Comparison of ENCODE assay signal across 8 cellular contexts in the genomic region with DNA sequence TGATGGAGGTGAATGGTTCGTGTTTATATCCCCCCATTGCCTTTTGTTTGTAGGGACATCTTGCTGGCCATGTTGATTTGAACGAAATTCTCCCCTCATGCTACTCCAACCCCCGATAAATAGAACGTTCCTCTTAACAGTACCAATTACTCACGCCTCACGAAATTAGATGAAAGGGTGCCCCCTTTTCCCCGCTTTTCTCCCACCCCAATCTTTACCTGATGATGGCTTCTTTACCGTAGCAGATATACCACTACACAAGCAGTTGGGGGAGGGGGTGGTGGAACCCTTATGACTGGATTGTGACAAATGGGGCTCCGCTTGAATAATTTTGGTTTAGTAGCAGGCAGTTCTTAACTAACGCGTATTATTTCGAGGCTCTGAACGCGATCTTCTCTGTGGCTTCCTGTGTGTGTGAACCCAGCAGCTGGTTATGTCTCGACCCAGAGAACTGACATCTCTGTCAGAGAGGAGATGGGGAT. TPM values are rescaled to one million over a fixed set of nuclear protein-coding genes. Genes with fewer than 3 reads are reported as not detected.
DNase-seq lines count a peak whose midpoint lies in the region; ATAC-seq and TF ChIP-seq lines count a peak whose summit lies in the region.

No MANE protein-coding gene starts in this region.

- H3K36me3 Mint-ChIP-seq in CD4-positive, CD25-positive, alpha-beta regulatory T cell: no peaks in the 10 kb centered on the region

- H3K27ac ChIP-seq in CD4-positive, CD25-positive, alpha-beta regulatory T cell (ENCODE audit: insufficient read depth, low read length, poor library complexity, severe bottlenecking): peak overlapping the region; percentile 90

- H3K4me3 Mint-ChIP-seq in CD4-positive, CD25-positive, alpha-beta regulatory T cell: peak overlapping the region; percentile 92 to 99 (median 98)

- peaks cover 3% of the 10 kb centered on the region for H3K36me3 ChIP-seq in CD4-positive, CD25-positive, alpha-beta regulatory T cell (ENCODE audit: control insufficient read depth, insufficient read depth, low read length)
- H3K36me3 ChIP-seq in Loucy (ENCODE audit: insufficient read depth, low read length): no peaks in the 10 kb centered on the region

- ATAC-seq in CD4-positive, CD25-positive, alpha-beta regulatory T cell (ENCODE audit: low read depth in 2 of 2): peak; percentile 50 to 54
- ATAC-seq in GM21447 (IDR thresholded peaks at IDR 0.05; ENCODE audit: unreplicated experiment) (peak; percentile 51), left lobe of liver (peak; percentile 11), HG02623 (IDR thresholded peaks at IDR 0.05; ENCODE audit: unreplicated experiment) (no peak)

- H3K27me3 Mint-ChIP-seq in CD4-positive, CD25-positive, alpha-beta regulatory T cell: peaks cover 10% of the 10 kb centered on the region

- peak overlapping the region; percentile 84 to 98 (median 97) for H3K27ac Mint-ChIP-seq in CD4-positive, CD25-positive, alpha-beta regulatory T cell

- peaks cover 52% of the 10 kb centered on the region for H3K4me1 ChIP-seq in CD4-positive, CD25-positive, alpha-beta regulatory T cell (ENCODE audit: control insufficient read depth, insufficient read depth, low read length, poor library complexity, severe bottlenecking)
- H3K4me1 ChIP-seq in Loucy (ENCODE audit: insufficient read depth, low read length, poor library complexity, severe bottlenecking): peaks cover 35% of the 10 kb centered on the region

- H3K4me3 ChIP-seq in CD4-positive, CD25-positive, alpha-beta regulatory T cell (ENCODE audit: low read depth, low read length): peak overlapping the region; percentile 95
- H3K4me3 ChIP-seq in Loucy (ENCODE audit: low read length, poor library complexity, severe bottlenecking) (peak overlapping the region; percentile 84), WI38 (ENCODE audit: low read depth, low read length) (peak overlapping the region; percentile 91)

- H3K79me2 ChIP-seq in Loucy (ENCODE audit: insufficient read depth, low read length): peaks cover 59% of the 10 kb centered on the region

- H3K4me2 ChIP-seq in Loucy (ENCODE audit: low read depth, low read length, poor library complexity, severe bottlenecking): peak overlapping the region; percentile 84

- H3K4me1 Mint-ChIP-seq in CD4-positive, CD25-positive, alpha-beta regulatory T cell: peaks cover 26 to 53% (median 37%) of the 10 kb centered on the region in 4 donors

- TF ChIP-seq CTCF in Loucy (conservative IDR thresholded peaks at IDR 0.05; ENCODE audit: low read length) (no peak), WI38 (IDR thresholded peaks at IDR 0.05; ENCODE audit: low read depth, low read length) (no peak)

- H3K9ac ChIP-seq in Loucy (ENCODE audit: low read depth, low read length, poor library complexity, severe bottlenecking): peak overlapping the region; percentile 74

- no peaks in the 10 kb centered on the region for H3K9me3 Mint-ChIP-seq in CD4-positive, CD25-positive, alpha-beta regulatory T cell

- DNase-seq in CD4-positive, CD25-positive, alpha-beta regulatory T cell: peak; percentile 35 to 84 (median 69)
- peak; percentile 57 for DNase-seq in central memory CD4-positive, alpha-beta T cell
- DNase-seq in left lobe of liver (ENCODE audit: low spot score): no peak
- peak; percentile 61 for DNase-seq in stimulated activated CD4-positive, alpha-beta T cell treated with anti-CD3 and anti-CD28 coated beads, Interleukin-4, amount 100 ng/mL, for 1 hour

- H3F3A ChIP-seq in Loucy (ENCODE audit: low read depth): no peaks in the 10 kb centered on the region

- peaks cover 55% of the 10 kb centered on the region for H4K20me1 ChIP-seq in Loucy (ENCODE audit: insufficient read depth, low read length, poor library complexity, severe bottlenecking)

- H3K27me3 ChIP-seq in CD4-positive, CD25-positive, alpha-beta regulatory T cell (ENCODE audit: control insufficient read depth, insufficient read depth, low read length): no peaks in the 10 kb centered on the region
- no peaks in the 10 kb centered on the region for H3K27me3 ChIP-seq in Loucy (ENCODE audit: insufficient read depth, low read length, poor library complexity, severe bottlenecking)

- no peak overlapping the region for H2AFZ ChIP-seq in Loucy (ENCODE audit: low read length)

- no peaks in the 10 kb centered on the region for H3K9me3 ChIP-seq in CD4-positive, CD25-positive, alpha-beta regulatory T cell (ENCODE audit: control insufficient read depth in 2 of 2, low read length in 2 of 2)
- H3K9me3 ChIP-seq in Loucy (ENCODE audit: insufficient read depth, low read depth, low read length): no peaks in the 10 kb centered on the region

- no peaks in the 10 kb centered on the region for H3K9me2 ChIP-seq in Loucy (replicated peaks; ENCODE audit: low read depth, low read length)

RNA-seq across cellular contexts. Expression of a gene that starts 1.1 kb away (rescaled TPM):
- total RNA-seq in CD4-positive, CD25-positive, alpha-beta regulatory T cell: 102 TPM
- 100 to 1,000 TPM; 120 to 156 (median 138) TPM for polyA plus RNA-seq in CD4-positive, CD25-positive, alpha-beta regulatory T cell
- total RNA-seq in left lobe of liver: 13.2 TPM
